ENCODE assay signal across 1 cellular context in genomic region chr13:50677687-50678463, GRCh38.
A peak's percentile ranks its signal among the peaks of the same experiment; 100 is the strongest.
TF ChIP-seq lines count a peak whose summit lies in the region.

No MANE protein-coding gene starts in this region.

TF ChIP-seq in K562, 482 proteins besides CTCF, POLR2A, EP300 and RAD21 (continued from another document):
- no peak for TF ChIP-seq PBX2 (CRISPR knock-in tag; IDR thresholded peaks at IDR 0.05; ENCODE audit: low read depth)
- TF ChIP-seq PBX2 (tag; conservative IDR thresholded peaks at IDR 0.05; ENCODE audit: low read depth), result 0 out of 2 replicates have a peak, but pooled peaks have one; percentile 15
- TF ChIP-seq BCL6 (CRISPR knock-in tag; IDR thresholded peaks at IDR 0.05), result no peak
TF ChIP-seq in K562: peak in this region for 3.
